In the genomic region with DNA sequence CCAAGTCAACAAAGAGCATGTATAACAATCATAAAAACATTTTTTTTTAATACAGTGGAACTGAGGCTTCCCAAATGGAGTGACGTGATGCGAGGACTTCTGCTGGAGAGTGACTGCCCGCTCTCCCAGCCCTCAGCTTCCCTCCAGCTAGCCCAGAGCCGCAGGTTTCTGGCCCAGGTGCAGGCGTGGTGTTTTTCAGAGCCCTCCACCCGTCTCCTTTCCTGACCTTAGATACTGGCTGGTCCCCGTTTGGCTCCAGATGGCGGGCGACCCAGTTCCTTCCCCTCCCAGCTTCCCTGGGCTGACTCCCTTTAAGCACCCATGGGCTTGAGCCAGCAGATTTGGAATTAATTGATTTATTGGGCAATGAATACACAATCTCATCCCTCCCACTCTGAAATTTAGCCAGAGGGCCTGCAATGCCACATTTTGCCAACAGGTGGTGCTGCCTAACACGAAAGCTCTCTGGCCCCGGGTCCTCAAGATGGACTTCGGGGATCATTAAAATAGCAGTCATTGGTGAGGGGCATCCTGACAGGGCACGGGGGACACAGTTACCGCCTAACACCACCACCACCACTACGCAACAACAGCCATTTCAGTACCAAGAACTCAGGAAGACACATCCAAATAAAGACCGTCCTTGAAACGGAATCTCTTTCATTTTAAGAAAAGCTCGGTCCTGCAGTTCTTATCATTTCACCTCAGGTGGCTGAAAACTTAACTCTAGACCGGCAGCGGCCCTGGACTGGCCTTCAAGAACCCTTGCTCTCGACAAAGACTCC, we compare ENCODE assay signal across 8 cellular contexts. TPM values are rescaled to one million over a fixed set of nuclear protein-coding genes. Genes with fewer than 3 reads are reported as not detected.
A peak's percentile ranks its signal among the peaks of the same experiment; 100 is the strongest.
DNase-seq lines count a peak whose midpoint lies in the region; ATAC-seq and TF ChIP-seq lines count a peak whose summit lies in the region.

No MANE protein-coding gene starts in this region.

- no peak overlapping the region for H3K4me3 Mint-ChIP-seq in chondrocyte (ENCODE audit: unreplicated experiment)

- TF ChIP-seq POLR2A in lower leg skin (IDR thresholded peaks at IDR 0.05) = no peak

- 14 to 17% methylated on average over 21 of the region's 21 CpGs for WGBS in lower leg skin, 2 donors

- TF ChIP-seq CTCF in AG04449 (IDR thresholded peaks at IDR 0.05; ENCODE audit: insufficient read depth, low read length, missing control alignments) (peak; percentile 93), chondrocyte (IDR thresholded peaks at IDR 0.05) (peak; percentile 92), lower leg skin (IDR thresholded peaks at IDR 0.05) (peak in 1 of 3 donors; percentile 95)

- H3K4me3 ChIP-seq in AG04449 (ENCODE audit: low read depth, low read length) (no peak overlapping the region), lower leg skin (ENCODE audit: low read depth, poor library complexity, severe bottlenecking) (no peak overlapping the region)

- CTCF ChIA-PET in AG04449 (lab: Yijun Ruan, JAX) = interaction anchor here (0.6 to 17.3 kb wide), 20 partner anchors 10 to 144 kb away, joined by 3 to 571 read pairs (median 6); a partner anchor contains a TSS

- POLR2A ChIA-PET in AG04449 (lab: Yijun Ruan, JAX) = no interaction called here

- H3K4me1 Mint-ChIP-seq in chondrocyte (ENCODE audit: low read depth) = peaks cover 6% of the 10 kb centered on the region

- H3K27ac Mint-ChIP-seq in chondrocyte (ENCODE audit: unreplicated experiment) = peak overlapping the region; percentile 33

- H3K27me3 Mint-ChIP-seq in chondrocyte (ENCODE audit: low read depth) = no peaks in the 10 kb centered on the region

- H3K9me3 Mint-ChIP-seq in chondrocyte (ENCODE audit: low read depth) = no peaks in the 10 kb centered on the region

- no peak for DNase-seq in AG04449 (ENCODE audit: low read depth, low spot score)
- peak; percentile 71 for DNase-seq in GM19238 (ENCODE audit: insufficient read length, low spot score)
- DNase-seq in NCI-H345 (lab: John Stamatoyannopoulos, UW) = peak; percentile 87
- DNase-seq in activated CD4-positive, alpha-beta T cell treated with anti-CD3 and anti-CD28 coated beads for 48 hours = peak; percentile 85
- no peak for DNase-seq in chondrocyte (ENCODE audit: low spot score)
- peak; percentile 71 to 96 for DNase-seq in lower leg skin (ENCODE audit: low spot score in 2 of 2)
- DNase-seq in stimulated activated CD4-positive, alpha-beta T cell treated with anti-CD3 and anti-CD28 coated beads, TNF-alpha, amount 100 ng/mL, for 4 hours (ENCODE audit: low read depth in 3 of 3) = peak; percentile 50 to 69 (median 63)

- ATAC-seq in HG02678 (IDR thresholded peaks at IDR 0.05; ENCODE audit: unreplicated experiment) = no peak

- intact Hi-C loops in lower leg skin (cut with DNase I; ENCODE audit: low total_unique reads) = no loop called here

- H3K36me3 Mint-ChIP-seq in chondrocyte (ENCODE audit: low read depth) = no peaks in the 10 kb centered on the region

RNA-seq across cellular contexts. Expression of a gene that starts 47.5 kb away (rescaled TPM):
- total RNA-seq in chondrocyte (not detected in 3 replicates), lower leg skin (not detected)

RNA-seq across cellular contexts. Expression of a gene that starts 49.1 kb away (rescaled TPM):
- 35.5 to 39.8 TPM (median 38.6 TPM) in 3 replicates for total RNA-seq in chondrocyte
- total RNA-seq in lower leg skin = 100 to 1,000 TPM in 1 of 4 donors, 10 to 100 TPM in 3; 42.3 to 105 (median 53.1) TPM

Comparison
In these comparisons a context has a peak if more than half of its experiments do, and no peak if none do; other contexts are left out.
1. DNase-seq: peak in GM19238 (single experiment), NCI-H345 (single experiment), activated CD4-positive, alpha-beta T cell treated with anti-CD3 and anti-CD28 coated beads for 48 hours (single experiment), lower leg skin (2 of 2) and stimulated activated CD4-positive, alpha-beta T cell treated with anti-CD3 and anti-CD28 coated beads, TNF-alpha, amount 100 ng/mL, for 4 hours (3 of 3); none in AG04449 (single experiment) and chondrocyte (single experiment).